Comparison of ENCODE assay signal across 25 cellular contexts in genomic region chr17:77033892-77034404, GRCh38.
DNase-seq lines count a peak whose midpoint lies in the region; ATAC-seq and TF ChIP-seq lines count a peak whose summit lies in the region.
"Had no signal": no experiment of that assay in that cellular context is flagged by ENCODE, and none has a peak within 500 bp of the region (broad histone marks: within the 10 kb centered on the region; RNA-seq: fewer than 3 reads in every experiment).

No MANE protein-coding gene starts in this region.

- H3K27me3 Mint-ChIP-seq in endodermal cell (ENCODE audit: insufficient read depth): no peaks in the 10 kb centered on the region

- H3K79me2 ChIP-seq in OCI-LY1 (ENCODE audit: insufficient read depth, low read length): no peaks in the 10 kb centered on the region

- CTCF ChIA-PET in GM10248 (lab: Yijun Ruan, JAX): interaction anchor here (2.6 kb wide), 1 partner anchor 22 kb away, joined by 13 read pairs; no protein-coding TSS in a partner anchor

- peaks cover 15% of the 10 kb centered on the region for H3K9me3 Mint-ChIP-seq in endodermal cell

- 95% methylated on average over 9 to 13 of the region's 13 CpGs for WGBS in endodermal cell (ENCODE audit: insufficient coverage in 1 of 2, insufficient read length in 1 of 2), 2 experiments

- H3F3A ChIP-seq in OCI-LY1 (ENCODE audit: insufficient read depth, low read length): no peaks in the 10 kb centered on the region

- H3K4me3 ChIP-seq in OCI-LY1 (ENCODE audit: low read depth, low read length, poor library complexity, severe bottlenecking) (peak overlapping the region; percentile 63), endodermal cell (ENCODE audit: low read length) (no peak overlapping the region), lower lobe of right lung (no peak overlapping the region)
- H3K4me3 ChIP-seq: K562, SJSA1 had no signal

- no peak overlapping the region for H2AFZ ChIP-seq in OCI-LY1 (ENCODE audit: low read length)

- POLR2A ChIA-PET in GM10248 (lab: Yijun Ruan, JAX): no interaction called here

- H3K36me3 ChIP-seq in OCI-LY1 (ENCODE audit: insufficient read depth, low read length): no peaks in the 10 kb centered on the region; the same call in 1 of the 2 replicates
- no peaks in the 10 kb centered on the region for H3K36me3 ChIP-seq in endodermal cell (ENCODE audit: control insufficient read depth, insufficient read depth, low read length)
- H3K36me3 ChIP-seq in lower lobe of right lung: no peaks in the 10 kb centered on the region
- H3K36me3 ChIP-seq: SJSA1 had no signal

- H3K27ac Mint-ChIP-seq in endodermal cell: no peak overlapping the region
- H3K27ac Mint-ChIP-seq: CD4-positive, alpha-beta memory T cell had no signal

- ATAC-seq in HG03457 (IDR thresholded peaks at IDR 0.05; ENCODE audit: unreplicated experiment) (no peak), lower lobe of right lung (no peak), GM19467 (IDR thresholded peaks at IDR 0.05; ENCODE audit: unreplicated experiment) (no peak)
- ATAC-seq: K562 had no signal

- no peak for TF ChIP-seq CTCF in OCI-LY1 (IDR thresholded peaks at IDR 0.05; ENCODE audit: low read length)
- no peak for TF ChIP-seq CTCF in endodermal cell (conservative IDR thresholded peaks at IDR 0.05)
- TF ChIP-seq CTCF in lower lobe of right lung (IDR thresholded peaks at IDR 0.05): no peak
- no peak for TF ChIP-seq CTCF in GM10248 (IDR thresholded peaks at IDR 0.05; ENCODE audit: control extremely low read depth, extremely low read depth, low read depth, missing control alignments)

- peak overlapping the region; percentile 95 for H3K27ac ChIP-seq in OCI-LY1 (ENCODE audit: low read depth, low read length, poor library complexity, severe bottlenecking)
- H3K27ac ChIP-seq in endodermal cell (ENCODE audit: low read depth, low read length): peak overlapping the region; percentile 11
- no peak overlapping the region for H3K27ac ChIP-seq in lower lobe of right lung
- H3K27ac ChIP-seq: SJSA1 had no signal

- no peaks in the 10 kb centered on the region for H3K36me3 Mint-ChIP-seq in endodermal cell (ENCODE audit: low read depth)

- H4K20me1 ChIP-seq in OCI-LY1 (ENCODE audit: insufficient read depth, low read length): no peaks in the 10 kb centered on the region

- H3K4me3 Mint-ChIP-seq in endodermal cell: no peak overlapping the region
- H3K4me3 Mint-ChIP-seq: CD4-positive, alpha-beta memory T cell had no signal

- peak; percentile 36 for DNase-seq in activated effector memory CD4-positive, alpha-beta T cell treated with anti-CD3 and anti-CD28 coated beads, Interleukin-2, amount 50 U/mL, for 16 hours
- DNase-seq in activated effector memory CD4-positive, alpha-beta T cell treated with Interleukin-2 at 50 U/mL for 16 hours: no peak
- DNase-seq in endodermal cell (no peak), lower lobe of right lung (no peak), GM10248 (ENCODE audit: extremely low spot score) (no peak)
- DNase-seq: C1 segment of cervical spinal cord; CD4-positive, alpha-beta memory T cell; COR-L47; EL; GDM1; Kasumi-1; NCI-H1105 treated with DMSO at 0.1 percent for 48 hours; NCI-H146; NCI-H1930; NCI-H2107; NCI-H510A; NCI-H748 treated with DMSO at 0.1 percent for 48 hours; NK-92 treated with Interleukin-12 subunit alpha and Interleukin-12 subunit beta, amount 100 ng/mL, for 24 hours; Right ventricle myocardium superior; RPMI8226 had no signal

- H3K9me3 ChIP-seq in OCI-LY1 (ENCODE audit: low read length) (peaks cover 3% of the 10 kb centered on the region; the same call in 1 of the 2 replicates), endodermal cell (ENCODE audit: control insufficient read depth, low read length) (peaks cover 9% of the 10 kb centered on the region), lower lobe of right lung (peaks cover 9% of the 10 kb centered on the region)

- no peaks in the 10 kb centered on the region for H3K4me1 Mint-ChIP-seq in endodermal cell
- H3K4me1 Mint-ChIP-seq: CD4-positive, alpha-beta memory T cell had no signal

- H3K9ac ChIP-seq in OCI-LY1 (ENCODE audit: low read length) (peak overlapping the region; percentile 73), endodermal cell (ENCODE audit: extremely low read depth, low read length, poor library complexity, severe bottlenecking) (no peak overlapping the region)

- H3K4me1 ChIP-seq in OCI-LY1 (ENCODE audit: insufficient read depth, low read length, severe bottlenecking) (peaks cover 49% of the 10 kb centered on the region), endodermal cell (ENCODE audit: control insufficient read depth, insufficient read depth, low read length) (no peaks in the 10 kb centered on the region), lower lobe of right lung (no peaks in the 10 kb centered on the region)
- H3K4me1 ChIP-seq: SJSA1 had no signal

- H3K4me2 ChIP-seq in OCI-LY1 (ENCODE audit: low read length): peak overlapping the region; percentile 87

- no peaks in the 10 kb centered on the region for H3K9me2 ChIP-seq in OCI-LY1 (ENCODE audit: low read depth, low read length)

- H3K27me3 ChIP-seq in OCI-LY1 (ENCODE audit: insufficient read depth, low read length) (no peaks in the 10 kb centered on the region), endodermal cell (ENCODE audit: control insufficient read depth, insufficient read depth, low read length, poor library complexity, severe bottlenecking) (no peaks in the 10 kb centered on the region), lower lobe of right lung (ENCODE audit: low read depth) (peaks cover 29% of the 10 kb centered on the region)
- H3K27me3 ChIP-seq: SJSA1 had no signal

- intact Hi-C loops in lower lobe of right lung (cut with DNase I): no loop called here
